8 cellular contexts compared by ENCODE assay signal in the genomic region with DNA sequence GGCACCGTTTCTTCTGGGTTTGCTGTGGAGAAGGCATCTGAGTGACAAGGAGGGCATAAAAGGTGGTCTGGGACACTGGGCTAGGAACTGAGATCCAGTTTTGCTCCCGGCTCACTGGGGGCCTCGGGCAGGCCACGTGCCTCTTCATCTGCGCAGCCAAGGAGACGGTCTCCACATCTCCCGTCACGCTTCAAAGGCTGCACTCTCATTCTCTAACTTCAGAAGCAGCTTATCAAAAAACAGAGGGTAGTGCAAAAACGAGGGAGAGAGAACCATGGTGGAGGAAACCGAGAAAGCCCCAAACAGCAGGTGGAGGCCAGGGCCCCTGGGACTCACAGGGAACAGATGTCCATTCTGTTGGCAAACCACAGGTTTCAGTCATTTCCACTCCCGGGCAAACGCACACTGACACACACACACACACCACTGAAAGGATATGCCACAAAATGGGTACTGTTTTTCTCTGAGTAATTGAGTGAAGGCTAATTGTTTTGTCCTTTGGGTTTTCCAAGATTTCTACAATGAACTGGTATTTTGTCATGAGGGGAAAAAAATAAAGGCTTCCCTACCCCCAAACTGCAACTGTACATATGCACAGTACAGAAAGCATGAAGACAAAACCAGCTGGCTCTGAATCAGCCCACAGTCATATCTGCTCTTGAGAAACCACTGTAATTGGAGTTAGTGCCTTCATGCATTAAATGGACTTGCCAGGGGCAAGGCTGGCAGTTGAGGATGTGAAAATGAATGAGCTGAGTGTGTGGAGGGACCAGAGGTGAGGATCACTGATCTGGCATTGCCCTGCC.
DNase-seq lines count a peak whose midpoint lies in the region; ATAC-seq lines count a peak whose summit lies in the region.

No MANE protein-coding gene starts in this region.

- H3K9me3 Mint-ChIP-seq in activated T-cell treated with anti-CD3 and anti-CD28 coated beads, Interleukin-2, amount 50 U/mL, for 72 hours: no peaks in the 10 kb centered on the region
- H3K9me3 Mint-ChIP-seq in activated T-cell treated with anti-CD3 and anti-CD28 coated beads, Interleukin-2, amount 50 U/mL, for 24 hours: no peaks in the 10 kb centered on the region

- H3K27ac Mint-ChIP-seq in activated T-cell treated with anti-CD3 and anti-CD28 coated beads, Interleukin-2, amount 50 U/mL, for 72 hours: no peak overlapping the region
- no peak overlapping the region for H3K27ac Mint-ChIP-seq in activated T-cell treated with anti-CD3 and anti-CD28 coated beads, Interleukin-2, amount 50 U/mL, for 24 hours

- H3K27me3 Mint-ChIP-seq in activated T-cell treated with anti-CD3 and anti-CD28 coated beads, Interleukin-2, amount 50 U/mL, for 72 hours (ENCODE audit: low read depth): peaks cover 39% of the 10 kb centered on the region
- peaks cover 12% of the 10 kb centered on the region for H3K27me3 Mint-ChIP-seq in activated T-cell treated with anti-CD3 and anti-CD28 coated beads, Interleukin-2, amount 50 U/mL, for 24 hours

- peak; percentile 12 to 19 for DNase-seq in activated T-cell treated with anti-CD3 and anti-CD28 coated beads, Interleukin-2, amount 50 U/mL, for 72 hours
- no peak for DNase-seq in activated T-cell treated with anti-CD3 and anti-CD28 coated beads, Interleukin-2, amount 50 U/mL, for 24 hours
- DNase-seq in NCI-H2171 treated with DMSO at 0.1 percent for 48 hours (lab: John Stamatoyannopoulos, UW): peak; percentile 95
- DNase-seq in fibroblast of gingiva (ENCODE audit: low read depth): peak; percentile 90
- no peak for DNase-seq in SHP77 (lab: John Stamatoyannopoulos, UW)
- no peak for DNase-seq in SKM-1 (lab: John Stamatoyannopoulos, UW; ENCODE audit: unreplicated experiment)
- DNase-seq in COR-L47 (lab: John Stamatoyannopoulos, UW): no peak

- peak; percentile 71 to 76 for ATAC-seq in activated T-cell treated with anti-CD3 and anti-CD28 coated beads, Interleukin-2, amount 50 U/mL, for 72 hours (replicated peaks in 1 of 2)
- ATAC-seq in HG02571 (IDR thresholded peaks at IDR 0.05; ENCODE audit: unreplicated experiment): peak; percentile 28

- H3K4me3 Mint-ChIP-seq in activated T-cell treated with anti-CD3 and anti-CD28 coated beads, Interleukin-2, amount 50 U/mL, for 72 hours: peak overlapping the region; percentile 25 to 46
- H3K4me3 Mint-ChIP-seq in activated T-cell treated with anti-CD3 and anti-CD28 coated beads, Interleukin-2, amount 50 U/mL, for 24 hours: no peak overlapping the region

- peaks cover 37% of the 10 kb centered on the region for H3K4me1 Mint-ChIP-seq in activated T-cell treated with anti-CD3 and anti-CD28 coated beads, Interleukin-2, amount 50 U/mL, for 72 hours (ENCODE audit: low read depth)
- H3K4me1 Mint-ChIP-seq in activated T-cell treated with anti-CD3 and anti-CD28 coated beads, Interleukin-2, amount 50 U/mL, for 24 hours (ENCODE audit: low read depth): peaks cover 32% of the 10 kb centered on the region

- no peaks in the 10 kb centered on the region for H3K36me3 Mint-ChIP-seq in activated T-cell treated with anti-CD3 and anti-CD28 coated beads, Interleukin-2, amount 50 U/mL, for 72 hours (ENCODE audit: insufficient read depth in 2 of 2)
- H3K36me3 Mint-ChIP-seq in activated T-cell treated with anti-CD3 and anti-CD28 coated beads, Interleukin-2, amount 50 U/mL, for 24 hours (ENCODE audit: low read depth): no peaks in the 10 kb centered on the region

Comparison
In these comparisons a context has a peak if more than half of its experiments do, and no peak if none do; other contexts are left out.
1. DNase-seq: peak in activated T-cell treated with anti-CD3 and anti-CD28 coated beads, Interleukin-2, amount 50 U/mL, for 72 hours (2 of 2), NCI-H2171 treated with DMSO at 0.1 percent for 48 hours (single experiment) and fibroblast of gingiva (single experiment); none in activated T-cell treated with anti-CD3 and anti-CD28 coated beads, Interleukin-2, amount 50 U/mL, for 24 hours (single experiment), SHP77 (0 of 2), SKM-1 (single experiment) and COR-L47 (single experiment).